1 cellular context compared by ENCODE assay signal in the genomic region with DNA sequence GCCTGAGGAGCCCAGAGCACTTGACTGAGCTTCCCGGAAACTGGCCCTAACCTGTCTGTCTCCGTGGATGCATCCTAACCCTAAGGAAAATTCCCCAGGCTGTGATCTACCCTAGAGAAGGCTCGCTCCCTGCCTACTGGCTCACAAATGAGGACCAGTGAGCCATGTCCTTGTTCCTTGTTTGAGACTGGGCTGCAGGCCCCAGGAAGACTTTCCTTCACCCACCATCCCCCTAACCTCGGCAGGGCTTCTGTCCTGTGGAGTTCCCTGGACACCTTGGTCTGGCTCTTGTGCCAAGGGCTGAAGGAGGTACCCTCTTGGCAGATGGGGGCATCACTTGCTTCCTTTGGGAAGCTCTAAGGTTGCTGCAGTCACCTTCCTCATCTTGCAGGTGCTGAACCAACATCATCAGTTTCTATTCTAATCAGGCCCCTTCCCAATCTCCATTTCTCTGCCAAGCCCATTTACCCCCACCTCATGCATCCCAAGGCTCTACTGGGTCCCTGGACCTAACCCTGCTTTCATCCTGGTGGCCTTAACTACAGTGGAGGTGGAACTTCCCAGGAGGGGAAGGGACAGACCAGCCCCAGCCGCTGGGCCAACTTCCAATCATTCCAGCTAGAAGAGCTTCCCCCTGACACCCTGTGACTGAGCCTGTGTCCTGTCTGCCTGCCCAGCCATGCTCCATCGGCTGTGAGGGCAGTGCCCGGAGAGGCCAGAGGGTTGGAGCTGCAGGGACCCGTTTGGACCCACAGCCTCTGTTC.
TF ChIP-seq lines count a peak whose summit lies in the region.

No MANE protein-coding gene starts in this region.

TF ChIP-seq in GM12878, 131 proteins besides CTCF, POLR2A, EP300 and RAD21:
- TF ChIP-seq BMI1 (IDR thresholded peaks at IDR 0.05; ENCODE audit: borderline replicate concordance), result no peak
- no peak for TF ChIP-seq RB1 (IDR thresholded peaks at IDR 0.05; ENCODE audit: borderline replicate concordance)
- no peak for TF ChIP-seq FOXM1 (IDR thresholded peaks at IDR 0.05; ENCODE audit: low read depth, low read length)
- TF ChIP-seq, protein P1, sequence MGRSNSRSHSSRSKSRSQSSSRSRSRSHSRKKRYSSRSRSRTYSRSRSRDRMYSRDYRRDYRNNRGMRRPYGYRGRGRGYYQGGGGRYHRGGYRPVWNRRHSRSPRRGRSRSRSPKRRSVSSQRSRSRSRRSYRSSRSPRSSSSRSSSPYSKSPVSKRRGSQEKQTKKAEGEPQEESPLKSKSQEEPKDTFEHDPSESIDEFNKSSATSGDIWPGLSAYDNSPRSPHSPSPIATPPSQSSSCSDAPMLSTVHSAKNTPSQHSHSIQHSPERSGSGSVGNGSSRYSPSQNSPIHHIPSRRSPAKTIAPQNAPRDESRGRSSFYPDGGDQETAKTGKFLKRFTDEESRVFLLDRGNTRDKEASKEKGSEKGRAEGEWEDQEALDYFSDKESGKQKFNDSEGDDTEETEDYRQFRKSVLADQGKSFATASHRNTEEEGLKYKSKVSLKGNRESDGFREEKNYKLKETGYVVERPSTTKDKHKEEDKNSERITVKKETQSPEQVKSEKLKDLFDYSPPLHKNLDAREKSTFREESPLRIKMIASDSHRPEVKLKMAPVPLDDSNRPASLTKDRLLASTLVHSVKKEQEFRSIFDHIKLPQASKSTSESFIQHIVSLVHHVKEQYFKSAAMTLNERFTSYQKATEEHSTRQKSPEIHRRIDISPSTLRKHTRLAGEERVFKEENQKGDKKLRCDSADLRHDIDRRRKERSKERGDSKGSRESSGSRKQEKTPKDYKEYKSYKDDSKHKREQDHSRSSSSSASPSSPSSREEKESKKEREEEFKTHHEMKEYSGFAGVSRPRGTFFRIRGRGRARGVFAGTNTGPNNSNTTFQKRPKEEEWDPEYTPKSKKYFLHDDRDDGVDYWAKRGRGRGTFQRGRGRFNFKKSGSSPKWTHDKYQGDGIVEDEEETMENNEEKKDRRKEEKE (IDR thresholded peaks at IDR 0.05), result no peak
- TF ChIP-seq SMAD1 (IDR thresholded peaks at IDR 0.05; ENCODE audit: low read depth, partially characterized antibody), result no peak
- no peak for TF ChIP-seq MEF2A (IDR thresholded peaks at IDR 0.05; ENCODE audit: insufficient read depth, low read depth, low read length)
- no peak for TF ChIP-seq SUPT20H (IDR thresholded peaks at IDR 0.05; ENCODE audit: borderline replicate concordance, control insufficient read depth, low read depth, low read length)
- no peak for TF ChIP-seq SRF (IDR thresholded peaks at IDR 0.05; ENCODE audit: low read depth in 2 of 2, low read length in 2 of 2)
- TF ChIP-seq, protein P2, sequence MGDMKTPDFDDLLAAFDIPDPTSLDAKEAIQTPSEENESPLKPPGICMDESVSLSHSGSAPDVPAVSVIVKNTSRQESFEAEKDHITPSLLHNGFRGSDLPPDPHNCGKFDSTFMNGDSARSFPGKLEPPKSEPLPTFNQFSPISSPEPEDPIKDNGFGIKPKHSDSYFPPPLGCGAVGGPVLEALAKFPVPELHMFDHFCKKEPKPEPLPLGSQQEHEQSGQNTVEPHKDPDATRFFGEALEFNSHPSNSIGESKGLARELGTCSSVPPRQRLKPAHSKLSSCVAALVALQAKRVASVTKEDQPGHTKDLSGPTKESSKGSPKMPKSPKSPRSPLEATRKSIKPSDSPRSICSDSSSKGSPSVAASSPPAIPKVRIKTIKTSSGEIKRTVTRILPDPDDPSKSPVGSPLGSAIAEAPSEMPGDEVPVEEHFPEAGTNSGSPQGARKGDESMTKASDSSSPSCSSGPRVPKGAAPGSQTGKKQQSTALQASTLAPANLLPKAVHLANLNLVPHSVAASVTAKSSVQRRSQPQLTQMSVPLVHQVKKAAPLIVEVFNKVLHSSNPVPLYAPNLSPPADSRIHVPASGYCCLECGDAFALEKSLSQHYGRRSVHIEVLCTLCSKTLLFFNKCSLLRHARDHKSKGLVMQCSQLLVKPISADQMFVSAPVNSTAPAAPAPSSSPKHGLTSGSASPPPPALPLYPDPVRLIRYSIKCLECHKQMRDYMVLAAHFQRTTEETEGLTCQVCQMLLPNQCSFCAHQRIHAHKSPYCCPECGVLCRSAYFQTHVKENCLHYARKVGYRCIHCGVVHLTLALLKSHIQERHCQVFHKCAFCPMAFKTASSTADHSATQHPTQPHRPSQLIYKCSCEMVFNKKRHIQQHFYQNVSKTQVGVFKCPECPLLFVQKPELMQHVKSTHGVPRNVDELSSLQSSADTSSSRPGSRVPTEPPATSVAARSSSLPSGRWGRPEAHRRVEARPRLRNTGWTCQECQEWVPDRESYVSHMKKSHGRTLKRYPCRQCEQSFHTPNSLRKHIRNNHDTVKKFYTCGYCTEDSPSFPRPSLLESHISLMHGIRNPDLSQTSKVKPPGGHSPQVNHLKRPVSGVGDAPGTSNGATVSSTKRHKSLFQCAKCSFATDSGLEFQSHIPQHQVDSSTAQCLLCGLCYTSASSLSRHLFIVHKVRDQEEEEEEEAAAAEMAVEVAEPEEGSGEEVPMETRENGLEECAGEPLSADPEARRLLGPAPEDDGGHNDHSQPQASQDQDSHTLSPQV (IDR thresholded peaks at IDR 0.05), result no peak
- no peak for TF ChIP-seq IKZF2 (IDR thresholded peaks at IDR 0.05)
- no peak for TF ChIP-seq NFIC (IDR thresholded peaks at IDR 0.05; ENCODE audit: low read depth, low read length)
- TF ChIP-seq, protein P3, sequence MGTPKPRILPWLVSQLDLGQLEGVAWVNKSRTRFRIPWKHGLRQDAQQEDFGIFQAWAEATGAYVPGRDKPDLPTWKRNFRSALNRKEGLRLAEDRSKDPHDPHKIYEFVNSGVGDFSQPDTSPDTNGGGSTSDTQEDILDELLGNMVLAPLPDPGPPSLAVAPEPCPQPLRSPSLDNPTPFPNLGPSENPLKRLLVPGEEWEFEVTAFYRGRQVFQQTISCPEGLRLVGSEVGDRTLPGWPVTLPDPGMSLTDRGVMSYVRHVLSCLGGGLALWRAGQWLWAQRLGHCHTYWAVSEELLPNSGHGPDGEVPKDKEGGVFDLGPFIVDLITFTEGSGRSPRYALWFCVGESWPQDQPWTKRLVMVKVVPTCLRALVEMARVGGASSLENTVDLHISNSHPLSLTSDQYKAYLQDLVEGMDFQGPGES (IDR thresholded peaks at IDR 0.05), result no peak
- TF ChIP-seq FOXK2 (IDR thresholded peaks at IDR 0.05), result no peak
- TF ChIP-seq LARP7 (IDR thresholded peaks at IDR 0.05), result no peak
- TF ChIP-seq, protein P4, sequence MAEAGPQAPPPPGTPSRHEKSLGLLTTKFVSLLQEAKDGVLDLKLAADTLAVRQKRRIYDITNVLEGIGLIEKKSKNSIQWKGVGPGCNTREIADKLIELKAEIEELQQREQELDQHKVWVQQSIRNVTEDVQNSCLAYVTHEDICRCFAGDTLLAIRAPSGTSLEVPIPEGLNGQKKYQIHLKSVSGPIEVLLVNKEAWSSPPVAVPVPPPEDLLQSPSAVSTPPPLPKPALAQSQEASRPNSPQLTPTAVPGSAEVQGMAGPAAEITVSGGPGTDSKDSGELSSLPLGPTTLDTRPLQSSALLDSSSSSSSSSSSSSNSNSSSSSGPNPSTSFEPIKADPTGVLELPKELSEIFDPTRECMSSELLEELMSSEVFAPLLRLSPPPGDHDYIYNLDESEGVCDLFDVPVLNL (IDR thresholded peaks at IDR 0.05; ENCODE audit: low read depth, low read length), result no peak
- no peak for TF ChIP-seq RUNX3 (IDR thresholded peaks at IDR 0.05; ENCODE audit: low read length)
